In genomic region chr10:839550-840205, GRCh38 we compare ENCODE assay signal across 20 cellular contexts.
DNase-seq lines count a peak whose midpoint lies in the region; ATAC-seq, FAIRE-seq and TF ChIP-seq lines count a peak whose summit lies in the region.
"Had no signal": no experiment of that assay in that cellular context is flagged by ENCODE, and none has a peak within 500 bp of the region (broad histone marks: within the 10 kb centered on the region; RNA-seq: fewer than 3 reads in every experiment).

No MANE protein-coding gene starts in this region.

- H3K4me3 ChIP-seq in breast epithelium (no peak overlapping the region), astrocyte (ENCODE audit: insufficient read depth, low read depth, low read length) (no peak overlapping the region), left lung (no peak overlapping the region)
- H3K4me3 ChIP-seq: GM23338, SJSA1 had no signal

- H3K4me1 ChIP-seq in breast epithelium (no peaks in the 10 kb centered on the region), astrocyte (ENCODE audit: insufficient read depth, low read length) (peaks cover 10% of the 10 kb centered on the region), left lung (peaks cover 0 to 9% of the 10 kb centered on the region in 2 donors)

- POLR2A ChIA-PET in MCF 10A (lab: Yijun Ruan, JAX): no interaction called here

- peaks cover 31% of the 10 kb centered on the region for H4K20me1 ChIP-seq in astrocyte (ENCODE audit: insufficient read depth, low read length)

- CTCF ChIA-PET in MCF 10A (lab: Yijun Ruan, JAX): no interaction called here

- FAIRE-seq in astrocyte (lab: Jason Lieb, UNC): no peak
- FAIRE-seq: A204.1, G401.6 had no signal

- intact Hi-C loops in MCF 10A (cut with micrococcal nuclease): no loop called here
- intact Hi-C loops in breast epithelium (cut with DNase I; ENCODE audit: low total_unique reads): no loop called here
- intact Hi-C loops in left lung (cut with DNase I): no loop called here

- no peaks in the 10 kb centered on the region for H3K4me1 Mint-ChIP-seq in MCF 10A (ENCODE audit: insufficient read depth, unreplicated experiment)
- H3K4me1 Mint-ChIP-seq in astrocyte (ENCODE audit: low read depth, unreplicated experiment): peaks cover 15% of the 10 kb centered on the region
- H3K4me1 Mint-ChIP-seq: GM23338 had no signal

- H3K9me3 ChIP-seq in breast epithelium: no peaks in the 10 kb centered on the region
- no peaks in the 10 kb centered on the region for H3K9me3 ChIP-seq in astrocyte (ENCODE audit: insufficient read depth, low read depth, low read length)
- H3K9me3 ChIP-seq in left lung: no peaks in the 10 kb centered on the region
- H3K9me3 ChIP-seq: SJSA1 had no signal

- H3K36me3 ChIP-seq in breast epithelium (peaks cover 4% of the 10 kb centered on the region), astrocyte (ENCODE audit: insufficient read depth, low read length) (peaks cover 27% of the 10 kb centered on the region), left lung (peaks cover 0 to 90% of the 10 kb centered on the region in 2 donors)

- no peak overlapping the region for H3K9ac ChIP-seq in astrocyte (ENCODE audit: low read length)
- H3K9ac ChIP-seq: KMS-11 had no signal

- H3K27ac ChIP-seq in breast epithelium (no peak overlapping the region), astrocyte (ENCODE audit: low read depth, low read length) (no peak overlapping the region), left lung (no peak overlapping the region)
- H3K27ac ChIP-seq: KMS-11, SJSA1 had no signal

- TF ChIP-seq POLR2A in breast epithelium (IDR thresholded peaks at IDR 0.05): no peak

- ATAC-seq in left lung: peak; percentile 59
- ATAC-seq in HG03135 (IDR thresholded peaks at IDR 0.05; ENCODE audit: unreplicated experiment): no peak
- no peak for ATAC-seq in GM19463 (IDR thresholded peaks at IDR 0.05; ENCODE audit: unreplicated experiment)
- ATAC-seq in left lobe of liver: no peak
- ATAC-seq: GM23338 had no signal

- H3K4me2 ChIP-seq in astrocyte (ENCODE audit: low read length): no peak overlapping the region
- H3K4me2 ChIP-seq: GM23338, KMS-11 had no signal

- peaks cover 86% of the 10 kb centered on the region for H3K36me3 Mint-ChIP-seq in MCF 10A (ENCODE audit: insufficient read depth, unreplicated experiment)
- H3K36me3 Mint-ChIP-seq in astrocyte (ENCODE audit: low read depth, unreplicated experiment): peaks cover 37% of the 10 kb centered on the region

- DNase-seq in MCF 10A (ENCODE audit: unreplicated experiment) (no peak), breast epithelium (ENCODE audit: low spot score in 2 of 2) (no peak), astrocyte (ENCODE audit: low read depth) (peak; percentile 44), left lung (no peak), amniotic stem cell (lab: John Stamatoyannopoulos, UW) (no peak), left lobe of liver (ENCODE audit: low spot score) (no peak)
- DNase-seq: AML-193, Calu3, DMS79 treated with DMSO at 0.1 percent for 48 hours, NCI-H1417, NCI-H1930, NCI-H526 treated with DMSO at 0.1 percent for 48 hours, SW 1271 had no signal

- H3K27me3 ChIP-seq in breast epithelium (no peaks in the 10 kb centered on the region), astrocyte (ENCODE audit: insufficient read depth, low read length) (no peaks in the 10 kb centered on the region), left lung (no peaks in the 10 kb centered on the region)
- H3K27me3 ChIP-seq: SJSA1 had no signal

- H3K79me2 ChIP-seq in astrocyte (ENCODE audit: insufficient read depth, low read length): peaks cover 59% of the 10 kb centered on the region

- no TSS peak for BruUV-seq in MCF 10A (replicated peaks; lab: Mats Ljungman, UMichigan)

- peak overlapping the region; percentile 18 for H3K27ac Mint-ChIP-seq in MCF 10A (ENCODE audit: low read depth, unreplicated experiment)
- no peak overlapping the region for H3K27ac Mint-ChIP-seq in astrocyte (ENCODE audit: unreplicated experiment)
- H3K27ac Mint-ChIP-seq: GM23338 had no signal

- no peak overlapping the region for H2AFZ ChIP-seq in astrocyte (ENCODE audit: low read depth, low read length)
- H2AFZ ChIP-seq: GM23338 had no signal

- no peaks in the 10 kb centered on the region for H3K9me3 Mint-ChIP-seq in MCF 10A (ENCODE audit: unreplicated experiment)
- no peaks in the 10 kb centered on the region for H3K9me3 Mint-ChIP-seq in astrocyte (ENCODE audit: unreplicated experiment)
- H3K9me3 Mint-ChIP-seq: GM23338 had no signal

- TF ChIP-seq CTCF in MCF 10A (IDR thresholded peaks at IDR 0.05; ENCODE audit: unreplicated experiment) (no peak), breast epithelium (IDR thresholded peaks at IDR 0.05) (no peak), astrocyte (IDR thresholded peaks at IDR 0.05; ENCODE audit: insufficient read depth, low read depth, low read length) (no peak), left lung (IDR thresholded peaks at IDR 0.05) (no peak)

- H3K27me3 Mint-ChIP-seq in MCF 10A (ENCODE audit: insufficient read depth, unreplicated experiment) (no peaks in the 10 kb centered on the region), astrocyte (ENCODE audit: low read depth, unreplicated experiment) (no peaks in the 10 kb centered on the region)

- H3K4me3 Mint-ChIP-seq in MCF 10A (ENCODE audit: unreplicated experiment) (no peak overlapping the region), astrocyte (ENCODE audit: unreplicated experiment) (no peak overlapping the region)
- H3K4me3 Mint-ChIP-seq: GM23338 had no signal
